Comparison of ENCODE assay signal across 9 cellular contexts in genomic region chr22:17264321-17265052, GRCh38. TPM values are rescaled to one million over a fixed set of nuclear protein-coding genes. Genes with fewer than 3 reads are reported as not detected.
DNase-seq lines count a peak whose midpoint lies in the region; ATAC-seq and TF ChIP-seq lines count a peak whose summit lies in the region.
"Had no signal": no experiment of that assay in that cellular context is flagged by ENCODE, and none has a peak within 500 bp of the region (broad histone marks: within the 10 kb centered on the region; RNA-seq: fewer than 3 reads in every experiment).

No MANE protein-coding gene starts in this region.

- no peak for TF ChIP-seq CTCF in upper lobe of right lung (IDR thresholded peaks at IDR 0.05)

- H3K36me3 Mint-ChIP-seq in activated naive CD8-positive, alpha-beta T cell treated with anti-CD3 and anti-CD28 coated beads, Interleukin-2, amount 10 ng/mL, durations not matched to agents 7 days and 5 days: no peaks in the 10 kb centered on the region
- H3K36me3 Mint-ChIP-seq in activated naive CD8-positive, alpha-beta T cell treated with anti-CD3 and anti-CD28 coated beads, Interleukin-2, amount 50 U/mL, for 24 hours (ENCODE audit: low read depth): no peaks in the 10 kb centered on the region
- H3K36me3 Mint-ChIP-seq in dendritic cell treated with granulocyte-macrophage colony-stimulating factor and Interleukin-4, amounts not matched to agents 40 ng/mL and 50 ng/mL, for 4 days (ENCODE audit: low read depth): no peaks in the 10 kb centered on the region
- H3K36me3 Mint-ChIP-seq: IgD-negative memory B cell had no signal

- POLR2A ChIA-PET in activated naive CD8-positive, alpha-beta T cell treated with anti-CD3 and anti-CD28 coated beads, Interleukin-2, amount 10 ng/mL, durations not matched to agents 7 days and 5 days (lab: Charles Lee): no interaction called here

- H3K4me3 Mint-ChIP-seq in activated naive CD8-positive, alpha-beta T cell treated with anti-CD3 and anti-CD28 coated beads, Interleukin-2, amount 10 ng/mL, durations not matched to agents 7 days and 5 days: no peak overlapping the region
- H3K4me3 Mint-ChIP-seq in activated naive CD8-positive, alpha-beta T cell treated with anti-CD3 and anti-CD28 coated beads, Interleukin-2, amount 50 U/mL, for 24 hours: no peak overlapping the region
- no peak overlapping the region for H3K4me3 Mint-ChIP-seq in dendritic cell treated with granulocyte-macrophage colony-stimulating factor and Interleukin-4, amounts not matched to agents 40 ng/mL and 50 ng/mL, for 4 days
- H3K4me3 Mint-ChIP-seq: IgD-negative memory B cell had no signal

- no peak overlapping the region for H3K9ac ChIP-seq in mucosa of rectum (ENCODE audit: low read depth in 1 of 2, low read length in 2 of 2)

- H3K27me3 Mint-ChIP-seq in activated naive CD8-positive, alpha-beta T cell treated with anti-CD3 and anti-CD28 coated beads, Interleukin-2, amount 10 ng/mL, durations not matched to agents 7 days and 5 days: peaks cover 5% of the 10 kb centered on the region
- peaks cover 2% of the 10 kb centered on the region for H3K27me3 Mint-ChIP-seq in activated naive CD8-positive, alpha-beta T cell treated with anti-CD3 and anti-CD28 coated beads, Interleukin-2, amount 50 U/mL, for 24 hours
- peaks cover 5% of the 10 kb centered on the region for H3K27me3 Mint-ChIP-seq in dendritic cell treated with granulocyte-macrophage colony-stimulating factor and Interleukin-4, amounts not matched to agents 40 ng/mL and 50 ng/mL, for 4 days

- intact Hi-C loops in dendritic cell treated with granulocyte-macrophage colony-stimulating factor and Interleukin-4, amounts not matched to agents 40 ng/mL and 50 ng/mL, for 4 days (cut with micrococcal nuclease): loop anchor here (5.0 kb wide), 1 partner anchor 228 kb away; no protein-coding TSS in a partner anchor
- intact Hi-C loops in upper lobe of right lung (cut with DNase I): no loop called here

- no peaks in the 10 kb centered on the region for H3K9me3 Mint-ChIP-seq in activated naive CD8-positive, alpha-beta T cell treated with anti-CD3 and anti-CD28 coated beads, Interleukin-2, amount 10 ng/mL, durations not matched to agents 7 days and 5 days
- no peaks in the 10 kb centered on the region for H3K9me3 Mint-ChIP-seq in activated naive CD8-positive, alpha-beta T cell treated with anti-CD3 and anti-CD28 coated beads, Interleukin-2, amount 50 U/mL, for 24 hours
- no peaks in the 10 kb centered on the region for H3K9me3 Mint-ChIP-seq in dendritic cell treated with granulocyte-macrophage colony-stimulating factor and Interleukin-4, amounts not matched to agents 40 ng/mL and 50 ng/mL, for 4 days
- H3K9me3 Mint-ChIP-seq: IgD-negative memory B cell had no signal

- H3K4me1 ChIP-seq in mucosa of rectum (ENCODE audit: control insufficient read depth in 2 of 2, insufficient read depth in 2 of 2, low read length in 2 of 2) (peaks cover 36 to 42% of the 10 kb centered on the region in 2 donors), upper lobe of right lung (peaks cover 13% of the 10 kb centered on the region)

- ATAC-seq in activated naive CD8-positive, alpha-beta T cell treated with anti-CD3 and anti-CD28 coated beads, Interleukin-2, amount 10 ng/mL, durations not matched to agents 7 days and 5 days (ENCODE audit: low read depth): no peak
- ATAC-seq in activated naive CD8-positive, alpha-beta T cell treated with anti-CD3 and anti-CD28 coated beads, Interleukin-2, amount 50 U/mL, for 24 hours: no peak
- peak; percentile 48 for ATAC-seq in upper lobe of right lung
- no peak for ATAC-seq in GM19455 (IDR thresholded peaks at IDR 0.05; ENCODE audit: unreplicated experiment)

- H3K36me3 ChIP-seq in mucosa of rectum (ENCODE audit: control insufficient read depth in 2 of 2, insufficient read depth in 2 of 2, low read length in 2 of 2): no peaks in the 10 kb centered on the region
- no peaks in the 10 kb centered on the region for H3K36me3 ChIP-seq in upper lobe of right lung

- H3K4me3 ChIP-seq in mucosa of rectum (ENCODE audit: low read length in 2 of 2) (peak overlapping the region in 1 of 2 donors; percentile 26), upper lobe of right lung (no peak overlapping the region)

- peak overlapping the region; percentile 75 for H3K27ac Mint-ChIP-seq in activated naive CD8-positive, alpha-beta T cell treated with anti-CD3 and anti-CD28 coated beads, Interleukin-2, amount 10 ng/mL, durations not matched to agents 7 days and 5 days
- no peak overlapping the region for H3K27ac Mint-ChIP-seq in activated naive CD8-positive, alpha-beta T cell treated with anti-CD3 and anti-CD28 coated beads, Interleukin-2, amount 50 U/mL, for 24 hours
- peak overlapping the region; percentile 14 for H3K27ac Mint-ChIP-seq in dendritic cell treated with granulocyte-macrophage colony-stimulating factor and Interleukin-4, amounts not matched to agents 40 ng/mL and 50 ng/mL, for 4 days
- H3K27ac Mint-ChIP-seq: IgD-negative memory B cell had no signal

- no peaks in the 10 kb centered on the region for H3K27me3 ChIP-seq in mucosa of rectum (ENCODE audit: control insufficient read depth in 2 of 2, insufficient read depth in 2 of 2, low read length in 2 of 2)
- no peaks in the 10 kb centered on the region for H3K27me3 ChIP-seq in upper lobe of right lung

- H3K27ac ChIP-seq in mucosa of rectum (ENCODE audit: low read depth in 2 of 2, low read length in 2 of 2): peak overlapping the region; percentile 0 to 43
- H3K27ac ChIP-seq in upper lobe of right lung: peak overlapping the region; percentile 51

- no peak for DNase-seq in activated naive CD8-positive, alpha-beta T cell treated with anti-CD3 and anti-CD28 coated beads, Interleukin-2, amount 10 ng/mL, durations not matched to agents 7 days and 5 days
- DNase-seq in activated naive CD8-positive, alpha-beta T cell treated with anti-CD3 and anti-CD28 coated beads, Interleukin-2, amount 50 U/mL, for 24 hours: no peak
- DNase-seq in upper lobe of right lung (no peak), AG08395 (ENCODE audit: low spot score) (no peak)
- no peak for DNase-seq in activated CD4-positive, CD25-positive, alpha-beta regulatory T cell treated with anti-CD3 and anti-CD28 coated beads, Interleukin-2, amount 50 U/mL, for 72 hours

- peaks cover 24% of the 10 kb centered on the region for H3K4me1 Mint-ChIP-seq in activated naive CD8-positive, alpha-beta T cell treated with anti-CD3 and anti-CD28 coated beads, Interleukin-2, amount 10 ng/mL, durations not matched to agents 7 days and 5 days
- peaks cover 11% of the 10 kb centered on the region for H3K4me1 Mint-ChIP-seq in activated naive CD8-positive, alpha-beta T cell treated with anti-CD3 and anti-CD28 coated beads, Interleukin-2, amount 50 U/mL, for 24 hours
- H3K4me1 Mint-ChIP-seq in dendritic cell treated with granulocyte-macrophage colony-stimulating factor and Interleukin-4, amounts not matched to agents 40 ng/mL and 50 ng/mL, for 4 days (ENCODE audit: low read depth): peaks cover 41% of the 10 kb centered on the region

- H3K9me3 ChIP-seq in mucosa of rectum (ENCODE audit: control insufficient read depth in 2 of 2, low read length in 2 of 2) (no peaks in the 10 kb centered on the region), upper lobe of right lung (no peaks in the 10 kb centered on the region)

RNA-seq across cellular contexts. Expression of gene ADA2, which starts 45.3 kb away (rescaled TPM):
- total RNA-seq in activated naive CD8-positive, alpha-beta T cell treated with anti-CD3 and anti-CD28 coated beads, Interleukin-2, amount 10 ng/mL, durations not matched to agents 7 days and 5 days: 10 to 100 TPM; 81.6 to 90.6 TPM
- 82.2 TPM for total RNA-seq in upper lobe of right lung
